ENCODE assay signal across 17 cellular contexts in the genomic region with DNA sequence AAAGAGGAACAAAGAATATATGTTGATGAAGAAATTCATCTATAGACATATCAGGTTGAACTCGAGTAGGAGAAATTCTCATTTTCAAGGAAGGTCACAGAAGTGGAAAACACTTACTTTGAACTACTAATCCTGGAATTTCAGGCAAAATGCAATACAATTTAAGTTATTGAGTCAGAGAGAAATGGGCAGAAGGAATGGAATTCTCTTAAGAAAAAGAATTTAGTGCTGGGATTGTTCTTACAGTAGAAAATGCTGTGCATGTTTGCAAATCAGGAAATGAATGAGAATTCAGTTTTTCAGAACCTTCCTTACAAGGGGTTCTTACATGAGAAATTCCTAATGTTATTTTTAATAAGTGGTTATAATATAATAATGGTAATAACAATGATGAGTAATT.
"Had no signal": no experiment of that assay in that cellular context is flagged by ENCODE, and none has a peak within 500 bp of the region (broad histone marks: within the 10 kb centered on the region; RNA-seq: fewer than 3 reads in every experiment).

No MANE protein-coding gene starts in this region.

- H3K9me3 ChIP-seq: esophagus squamous epithelium, lower lobe of right lung, ovary had no signal

- H3K27ac Mint-ChIP-seq: activated B cell treated with CpG ODN at 0.5 μM for 24 hours; activated naive CD8-positive, alpha-beta T cell treated with anti-CD3 and anti-CD28 coated beads for 36 hours; mesothelial cell of epicardium; stimulated activated effector memory CD8-positive, alpha-beta T cell treated with anti-CD3 and anti-CD28 coated beads, Interleukin-12 subunit alpha, Interleukin-12 subunit beta, amount 100 ng/mL, for 72 hours had no signal

- H3K36me3 ChIP-seq: esophagus squamous epithelium, lower lobe of right lung, ovary had no signal

- H3K4me1 Mint-ChIP-seq: neural crest cell had no signal

- H3K27ac ChIP-seq: lower lobe of right lung, ovary had no signal

- H3K27me3 Mint-ChIP-seq: activated B cell treated with CpG ODN at 0.5 μM for 24 hours; activated naive CD8-positive, alpha-beta T cell treated with anti-CD3 and anti-CD28 coated beads for 36 hours had no signal

- H3K4me3 ChIP-seq: esophagus squamous epithelium, lower lobe of right lung, ovary had no signal

- ATAC-seq: lower lobe of right lung; sciatic nerve; stimulated activated effector memory CD8-positive, alpha-beta T cell treated with anti-CD3 and anti-CD28 coated beads, Interleukin-12 subunit alpha, Interleukin-12 subunit beta, amount 100 ng/mL, for 72 hours had no signal

- H3K4me3 Mint-ChIP-seq: activated B cell treated with CpG ODN at 0.5 μM for 24 hours; activated naive CD8-positive, alpha-beta T cell treated with anti-CD3 and anti-CD28 coated beads for 36 hours; mesothelial cell of epicardium; neural crest cell; stimulated activated effector memory CD8-positive, alpha-beta T cell treated with anti-CD3 and anti-CD28 coated beads, Interleukin-12 subunit alpha, Interleukin-12 subunit beta, amount 100 ng/mL, for 72 hours had no signal

- H3K27me3 ChIP-seq: ovary had no signal

- DNase-seq: activated B cell treated with CpG ODN at 0.5 μM for 24 hours; activated CD4-positive, alpha-beta T cell treated with anti-CD3 and anti-CD28 coated beads for 48 hours; activated gamma-delta T cell treated with Interleukin-2 at 50 U/mL for 16 hours; activated naive CD8-positive, alpha-beta T cell treated with anti-CD3 and anti-CD28 coated beads for 36 hours; anterior cingulate cortex; esophagus squamous epithelium; foreskin melanocyte; head of caudate nucleus; left cardiac atrium; lower lobe of right lung; ovary; stimulated activated CD4-positive, alpha-beta T cell treated with anti-CD3 and anti-CD28 coated beads, Interleukin-12 subunit alpha, Interleukin-12 subunit beta, amount 100 ng/mL, for 4 hours; stimulated activated CD4-positive, alpha-beta T cell treated with anti-CD3 and anti-CD28 coated beads, Interleukin-2, amount 100 ng/mL, for 24 hours had no signal

- H3K9me3 Mint-ChIP-seq: activated B cell treated with CpG ODN at 0.5 μM for 24 hours; stimulated activated effector memory CD8-positive, alpha-beta T cell treated with anti-CD3 and anti-CD28 coated beads, Interleukin-12 subunit alpha, Interleukin-12 subunit beta, amount 100 ng/mL, for 72 hours had no signal

- H3K36me3 Mint-ChIP-seq: stimulated activated effector memory CD8-positive, alpha-beta T cell treated with anti-CD3 and anti-CD28 coated beads, Interleukin-12 subunit alpha, Interleukin-12 subunit beta, amount 100 ng/mL, for 72 hours had no signal
